In the genomic region with DNA sequence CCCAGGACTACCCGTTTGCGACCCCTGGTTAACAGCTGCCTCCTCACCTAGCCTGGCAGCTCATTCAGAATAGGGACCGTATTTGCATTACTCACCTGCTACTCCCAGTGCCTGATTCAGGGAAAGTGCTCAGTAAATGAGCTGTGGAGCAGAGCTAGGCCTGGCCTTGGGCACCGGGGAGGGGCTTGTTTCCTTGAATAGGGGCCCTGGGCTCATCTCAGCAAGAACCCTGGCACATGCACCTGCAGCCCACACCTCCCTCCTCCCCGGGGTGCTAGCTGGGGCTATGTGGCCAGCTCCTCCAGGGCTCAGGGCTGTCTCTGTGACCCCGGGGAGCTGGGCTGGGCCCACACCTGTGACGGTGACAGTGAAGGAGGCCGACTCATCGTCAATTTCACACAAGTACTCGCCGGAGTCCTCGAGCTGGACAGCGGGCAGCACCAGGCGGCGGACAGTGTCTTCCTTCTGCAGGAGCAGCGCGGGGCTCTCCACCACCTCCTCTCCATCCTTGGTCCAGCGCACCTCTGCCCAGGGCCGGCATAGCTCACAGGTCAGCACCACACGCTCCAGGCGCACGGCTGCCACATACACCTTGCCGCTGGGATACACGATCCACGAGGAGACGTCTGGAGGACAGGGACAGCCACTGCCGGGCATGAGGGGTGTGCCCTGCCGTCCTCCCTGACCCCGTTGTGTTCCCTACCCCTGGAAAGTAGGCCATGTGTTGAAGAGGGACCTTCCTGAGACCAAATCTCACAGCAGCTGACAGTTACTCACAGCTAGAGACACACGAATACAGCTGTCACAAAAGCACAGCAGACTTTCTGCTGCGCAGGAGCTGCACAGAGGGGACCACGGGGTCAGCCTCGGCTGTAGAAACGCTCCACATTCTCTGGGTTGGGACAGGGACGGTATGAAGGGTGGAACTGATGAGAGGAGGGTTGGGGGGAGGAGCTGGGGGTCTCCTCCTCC, we compare ENCODE assay signal across 1 cellular context.
TF ChIP-seq lines count a peak whose summit lies in the region.

No MANE protein-coding gene starts in this region.

TF ChIP-seq in HepG2, 621 proteins besides CTCF, POLR2A, EP300 and RAD21 (continued from another document):
- TF ChIP-seq HMGXB4 (CRISPR knock-in tag; IDR thresholded peaks at IDR 0.05; ENCODE audit: borderline replicate concordance in 1 of 2, low read depth in 1 of 2) = 0 out of 4 replicates have a peak, but pooled peaks of 1 of the 2 experiments have one; percentile 11
- TF ChIP-seq, protein P1, sequence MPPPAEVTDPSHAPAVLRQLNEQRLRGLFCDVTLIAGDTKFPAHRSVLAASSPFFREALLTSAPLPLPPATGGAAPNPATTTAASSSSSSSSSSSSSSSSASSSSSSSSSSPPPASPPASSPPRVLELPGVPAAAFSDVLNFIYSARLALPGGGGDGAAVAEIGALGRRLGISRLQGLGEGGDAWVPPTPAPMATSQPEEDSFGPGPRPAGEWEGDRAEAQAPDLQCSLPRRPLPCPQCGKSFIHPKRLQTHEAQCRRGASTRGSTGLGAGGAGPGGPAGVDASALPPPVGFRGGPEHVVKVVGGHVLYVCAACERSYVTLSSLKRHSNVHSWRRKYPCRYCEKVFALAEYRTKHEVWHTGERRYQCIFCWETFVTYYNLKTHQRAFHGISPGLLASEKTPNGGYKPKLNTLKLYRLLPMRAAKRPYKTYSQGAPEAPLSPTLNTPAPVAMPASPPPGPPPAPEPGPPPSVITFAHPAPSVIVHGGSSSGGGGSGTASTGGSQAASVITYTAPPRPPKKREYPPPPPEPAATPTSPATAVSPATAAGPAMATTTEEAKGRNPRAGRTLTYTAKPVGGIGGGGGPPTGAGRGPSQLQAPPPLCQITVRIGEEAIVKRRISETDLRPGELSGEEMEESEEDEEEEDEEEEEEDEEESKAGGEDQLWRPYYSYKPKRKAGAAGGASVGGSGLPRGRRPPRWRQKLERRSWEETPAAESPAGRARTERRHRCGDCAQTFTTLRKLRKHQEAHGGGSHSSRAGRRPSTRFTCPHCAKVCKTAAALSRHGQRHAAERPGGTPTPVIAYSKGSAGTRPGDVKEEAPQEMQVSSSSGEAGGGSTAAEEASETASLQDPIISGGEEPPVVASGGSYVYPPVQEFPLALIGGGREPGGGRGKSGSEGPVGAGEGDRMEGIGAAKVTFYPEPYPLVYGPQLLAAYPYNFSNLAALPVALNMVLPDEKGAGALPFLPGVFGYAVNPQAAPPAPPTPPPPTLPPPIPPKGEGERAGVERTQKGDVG (CRISPR knock-in tag; IDR thresholded peaks at IDR 0.05; ENCODE audit: borderline replicate concordance) = 0 out of 2 replicates have a peak, but pooled peaks have one; percentile 3
- TF ChIP-seq RBM22 (optimal IDR thresholded peaks at IDR 0.05; ENCODE audit: low read length) = peak; percentile 88
- TF ChIP-seq, protein P2, sequence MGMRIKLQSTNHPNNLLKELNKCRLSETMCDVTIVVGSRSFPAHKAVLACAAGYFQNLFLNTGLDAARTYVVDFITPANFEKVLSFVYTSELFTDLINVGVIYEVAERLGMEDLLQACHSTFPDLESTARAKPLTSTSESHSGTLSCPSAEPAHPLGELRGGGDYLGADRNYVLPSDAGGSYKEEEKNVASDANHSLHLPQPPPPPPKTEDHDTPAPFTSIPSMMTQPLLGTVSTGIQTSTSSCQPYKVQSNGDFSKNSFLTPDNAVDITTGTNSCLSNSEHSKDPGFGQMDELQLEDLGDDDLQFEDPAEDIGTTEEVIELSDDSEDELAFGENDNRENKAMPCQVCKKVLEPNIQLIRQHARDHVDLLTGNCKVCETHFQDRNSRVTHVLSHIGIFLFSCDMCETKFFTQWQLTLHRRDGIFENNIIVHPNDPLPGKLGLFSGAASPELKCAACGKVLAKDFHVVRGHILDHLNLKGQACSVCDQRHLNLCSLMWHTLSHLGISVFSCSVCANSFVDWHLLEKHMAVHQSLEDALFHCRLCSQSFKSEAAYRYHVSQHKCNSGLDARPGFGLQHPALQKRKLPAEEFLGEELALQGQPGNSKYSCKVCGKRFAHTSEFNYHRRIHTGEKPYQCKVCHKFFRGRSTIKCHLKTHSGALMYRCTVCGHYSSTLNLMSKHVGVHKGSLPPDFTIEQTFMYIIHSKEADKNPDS (CRISPR knock-in tag; IDR thresholded peaks at IDR 0.05) = 0 out of 2 replicates have a peak, but pooled peaks have one; percentile 12
- 0 out of 2 replicates have a peak, but pooled peaks have one; percentile 34 for TF ChIP-seq ARNT2 (CRISPR knock-in tag; IDR thresholded peaks at IDR 0.05; ENCODE audit: low read depth)
- 0 out of 2 replicates have a peak, but pooled peaks have one; percentile 28 for TF ChIP-seq GLI4 (CRISPR knock-in tag; IDR thresholded peaks at IDR 0.05; ENCODE audit: borderline replicate concordance)
- TF ChIP-seq ZC3H13 (CRISPR knock-in tag; IDR thresholded peaks at IDR 0.05) = 0 out of 2 replicates have a peak, but pooled peaks have one; percentile 18
- TF ChIP-seq ZNF691 (CRISPR knock-in tag; IDR thresholded peaks at IDR 0.05; ENCODE audit: borderline replicate concordance, low read depth) = peak; percentile 60; the same call in 1 of the 2 replicates
- TF ChIP-seq TEAD2 (CRISPR knock-in tag; IDR thresholded peaks at IDR 0.05) = no peak
- 0 out of 2 replicates have a peak, but pooled peaks have one; percentile 21 for TF ChIP-seq AFF4 (CRISPR knock-in tag; IDR thresholded peaks at IDR 0.05)
- no peak for TF ChIP-seq CENPX (CRISPR knock-in tag; IDR thresholded peaks at IDR 0.05)
- TF ChIP-seq, protein P3, sequence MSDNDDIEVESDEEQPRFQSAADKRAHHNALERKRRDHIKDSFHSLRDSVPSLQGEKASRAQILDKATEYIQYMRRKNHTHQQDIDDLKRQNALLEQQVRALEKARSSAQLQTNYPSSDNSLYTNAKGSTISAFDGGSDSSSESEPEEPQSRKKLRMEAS (IDR thresholded peaks at IDR 0.05) = 0 out of 2 replicates have a peak, but pooled peaks have one; percentile 25
- peak; percentile 9; the same call in 1 of the 2 replicates for TF ChIP-seq ZNF574 (CRISPR knock-in tag; IDR thresholded peaks at IDR 0.05)
